13 cellular contexts compared by ENCODE assay signal in the genomic region with DNA sequence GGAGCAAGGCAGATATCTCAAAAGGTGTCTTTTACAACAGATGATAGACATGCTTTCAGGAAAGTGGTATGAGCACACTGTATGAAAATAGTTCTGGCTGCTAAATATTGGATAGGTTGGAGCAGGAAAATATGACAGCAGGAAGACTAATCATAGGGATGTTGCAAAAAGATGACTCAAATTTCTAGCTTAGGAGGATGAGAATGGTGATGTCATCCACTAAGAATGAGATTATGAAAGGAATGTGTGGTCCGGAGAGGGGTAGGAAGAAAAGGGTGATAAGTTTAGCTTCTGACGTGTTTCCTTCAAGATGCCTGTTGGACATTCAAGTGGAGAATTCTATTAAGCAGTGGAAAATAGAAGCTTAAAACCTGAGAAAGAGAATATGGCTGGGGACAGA. TPM values are rescaled to one million over a fixed set of nuclear protein-coding genes. Genes with fewer than 3 reads are reported as not detected.
DNase-seq lines count a peak whose midpoint lies in the region; ATAC-seq and TF ChIP-seq lines count a peak whose summit lies in the region.
"Had no signal": no experiment of that assay in that cellular context is flagged by ENCODE, and none has a peak within 500 bp of the region (broad histone marks: within the 10 kb centered on the region; RNA-seq: fewer than 3 reads in every experiment).

No MANE protein-coding gene starts in this region.

- H3K9me2 ChIP-seq in MM.1S (replicated peaks; ENCODE audit: insufficient read depth, low read length) = no peaks in the 10 kb centered on the region

- DNase-seq in A673 (ENCODE audit: low spot score) (peak; percentile 82), HS-5 (ENCODE audit: low read depth) (peak; percentile 98), astrocyte of the cerebellum (ENCODE audit: low read depth) (peak; percentile 76), hepatic stellate cell (ENCODE audit: low spot score) (peak; percentile 84), MM.1S (no peak), T-helper 9 cell (no peak), Right ventricle myocardium inferior (ENCODE audit: missing footprints) (no peak)
- DNase-seq: activated CD8-positive, alpha-beta T cell treated with anti-CD3 and anti-CD28 coated beads for 36 hours; adrenal gland; KBM-7; thyroid gland had no signal

- in situ Hi-C loops in astrocyte of the cerebellum (cut with HindIII; ENCODE audit: low sequenced_read_pairs) = no loop called here

- no peaks in the 10 kb centered on the region for H3K36me3 ChIP-seq in A673 (ENCODE audit: insufficient read depth, low read length, poor library complexity, severe bottlenecking)
- no peaks in the 10 kb centered on the region for H3K36me3 ChIP-seq in MM.1S (replicated peaks; ENCODE audit: insufficient read depth, low read length)
- H3K36me3 ChIP-seq: adrenal gland; BLaER1 treated with 17β-estradiol and CSF1 and Interleukin-3, amounts not matched to agents 10 nM and 100 nM; thyroid gland had no signal

- no TSS peak for BruUV-seq in A673 (replicated peaks; lab: Mats Ljungman, UMichigan)

- H3K4me3 ChIP-seq in A673 (ENCODE audit: low read depth, low read length, poor library complexity, severe bottlenecking) = no peak overlapping the region
- no peak overlapping the region for H3K4me3 ChIP-seq in astrocyte of the cerebellum (ENCODE audit: low read depth, low read length)
- no peak overlapping the region for H3K4me3 ChIP-seq in MM.1S (ENCODE audit: low read length)
- H3K4me3 ChIP-seq: adrenal gland; BLaER1 treated with 17β-estradiol and CSF1 and Interleukin-3, amounts not matched to agents 10 nM and 100 nM; thyroid gland had no signal

- H3K4me2 ChIP-seq in MM.1S (ENCODE audit: low read depth, low read length) = no peak overlapping the region

- no peak overlapping the region for H2AFZ ChIP-seq in MM.1S (ENCODE audit: low read length)

- ATAC-seq in HG03045 (IDR thresholded peaks at IDR 0.05; ENCODE audit: unreplicated experiment) (no peak), Right ventricle myocardium inferior (no peak)
- ATAC-seq: activated CD8-positive, alpha-beta T cell treated with anti-CD3 and anti-CD28 coated beads for 36 hours had no signal

- H3F3A ChIP-seq in MM.1S (ENCODE audit: insufficient read depth, low read length) = no peaks in the 10 kb centered on the region

- H3K27me3 ChIP-seq in A673 (replicated peaks; ENCODE audit: insufficient read depth, low read depth, low read length, poor library complexity) (no peaks in the 10 kb centered on the region), MM.1S (replicated peaks; ENCODE audit: insufficient read depth, low read length) (no peaks in the 10 kb centered on the region)
- H3K27me3 ChIP-seq: adrenal gland; BLaER1 treated with 17β-estradiol and CSF1 and Interleukin-3, amounts not matched to agents 10 nM and 100 nM; thyroid gland had no signal

- no peaks in the 10 kb centered on the region for H4K20me1 ChIP-seq in MM.1S (ENCODE audit: insufficient read depth, low read length)
- H4K20me1 ChIP-seq: BLaER1 treated with 17β-estradiol and CSF1 and Interleukin-3, amounts not matched to agents 10 nM and 100 nM had no signal

- H3K9ac ChIP-seq in MM.1S (ENCODE audit: low read length) = no peak overlapping the region
- H3K9ac ChIP-seq: BLaER1 treated with 17β-estradiol and CSF1 and Interleukin-3, amounts not matched to agents 10 nM and 100 nM had no signal

- H3K9me3 ChIP-seq in A673 (ENCODE audit: low read depth, low read length, poor library complexity, severe bottlenecking) (no peaks in the 10 kb centered on the region), MM.1S (replicated peaks; ENCODE audit: insufficient read depth, low read length) (no peaks in the 10 kb centered on the region)
- H3K9me3 ChIP-seq: adrenal gland, thyroid gland had no signal

- TF ChIP-seq CTCF in A673 (conservative IDR thresholded peaks at IDR 0.05; ENCODE audit: low read depth, low read length) = no peak
- no peak for TF ChIP-seq CTCF in astrocyte of the cerebellum (IDR thresholded peaks at IDR 0.05; ENCODE audit: low read depth, low read length, missing control alignments)
- TF ChIP-seq CTCF in MM.1S (IDR thresholded peaks at IDR 0.05; ENCODE audit: low read length) = no peak

- intact Hi-C loops in A673 (cut with micrococcal nuclease; ENCODE audit: unreplicated experiment) = no loop called here
- intact Hi-C loops in Right ventricle myocardium inferior (cut with DNase I) = no loop called here

- H3K27ac ChIP-seq in A673 (ENCODE audit: low read depth, low read length, poor library complexity, severe bottlenecking) (no peak overlapping the region), MM.1S (ENCODE audit: low read length) (no peak overlapping the region)
- H3K27ac ChIP-seq: adrenal gland; BLaER1 treated with 17β-estradiol and CSF1 and Interleukin-3, amounts not matched to agents 10 nM and 100 nM; thyroid gland had no signal

- POLR2A ChIA-PET in A673 (lab: Charles Lee; ENCODE audit: low non-redundant PET) = no interaction called here

- no peaks in the 10 kb centered on the region for H3K79me2 ChIP-seq in MM.1S (ENCODE audit: low read length)

- CTCF ChIA-PET in A673 (lab: Charles Lee) = no interaction called here

- peaks cover 5% of the 10 kb centered on the region for H3K4me1 ChIP-seq in A673 (ENCODE audit: insufficient read depth, low read length, poor library complexity, severe bottlenecking)
- H3K4me1 ChIP-seq in MM.1S (ENCODE audit: low read length) = no peaks in the 10 kb centered on the region
- H3K4me1 ChIP-seq: adrenal gland, thyroid gland had no signal

RNA-seq across cellular contexts. Expression of a gene that starts 46.4 kb away (rescaled TPM):
- total RNA-seq in A673 (2021) (412 and 413 TPM in 2 replicates), Right ventricle myocardium inferior (32.0 TPM)

Comparison
In these comparisons a context has a peak if more than half of its experiments do, and no peak if none do; other contexts are left out.
1. DNase-seq: peak in A673 (single experiment), HS-5 (single experiment), astrocyte of the cerebellum (single experiment) and hepatic stellate cell (single experiment); none in MM.1S (single experiment), T-helper 9 cell (single experiment) and Right ventricle myocardium inferior (single experiment).
2. RNA of a gene that starts 46.4 kb away (total RNA-seq): 412 to 413 TPM in A673; 32.0 TPM in Right ventricle myocardium inferior (single experiment); every median in the first group is over 10 times any median in the second.